Comparison of ENCODE assay signal across 28 cellular contexts in the genomic region with DNA sequence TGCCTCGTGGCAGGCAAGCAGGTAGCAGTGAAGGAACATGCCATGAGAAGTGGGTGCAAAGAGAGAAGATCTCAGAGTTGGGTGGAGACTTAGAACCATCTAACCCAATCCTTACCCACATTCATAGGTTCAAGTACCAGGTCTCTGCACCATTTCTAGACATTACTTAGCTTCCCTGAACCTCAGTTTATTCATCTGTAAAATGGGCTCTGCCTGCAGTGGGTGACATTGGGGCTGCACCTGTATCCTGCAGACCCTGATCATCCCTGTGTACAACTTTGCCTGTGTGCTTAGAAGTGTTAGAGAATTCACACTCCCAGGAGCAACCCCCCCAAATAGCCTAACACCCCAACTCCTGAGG.
"Had no signal": no experiment of that assay in that cellular context is flagged by ENCODE, and none has a peak within 500 bp of the region (broad histone marks: within the 10 kb centered on the region; RNA-seq: fewer than 3 reads in every experiment).

No MANE protein-coding gene starts in this region.

- H3K9me3 ChIP-seq: esophagus muscularis mucosa, gastroesophageal sphincter, heart left ventricle, left lung, mucosa of descending colon, neutrophil, pancreas, thyroid gland had no signal

- ATAC-seq: foreskin keratinocyte; gastroesophageal sphincter; left lung; naive thymus-derived CD4-positive, alpha-beta T cell; sciatic nerve; stimulated activated naive CD8-positive, alpha-beta T cell treated with anti-CD3 and anti-CD28 coated beads, Interleukin-15, amount 100 ng/mL, for 72 hours had no signal

- H3K27ac ChIP-seq: dorsolateral prefrontal cortex, epithelial cell of prostate, esophagus muscularis mucosa, foreskin keratinocyte, gastroesophageal sphincter, heart left ventricle, left lung, neutrophil, thyroid gland had no signal

- H3K27ac Mint-ChIP-seq: naive thymus-derived CD4-positive, alpha-beta T cell; nephron progenitor cell; stimulated activated naive CD8-positive, alpha-beta T cell treated with anti-CD3 and anti-CD28 coated beads, Interleukin-15, amount 100 ng/mL, for 72 hours; type B pancreatic cell had no signal

- H3K36me3 Mint-ChIP-seq: mesothelial cell of epicardium; naive thymus-derived CD4-positive, alpha-beta T cell; type B pancreatic cell had no signal

- H3K4me1 Mint-ChIP-seq: naive thymus-derived CD4-positive, alpha-beta T cell; stimulated activated naive CD8-positive, alpha-beta T cell treated with anti-CD3 and anti-CD28 coated beads, Interleukin-15, amount 100 ng/mL, for 72 hours had no signal

- H3K9me3 Mint-ChIP-seq: mesothelial cell of epicardium; nephron progenitor cell; stimulated activated naive CD8-positive, alpha-beta T cell treated with anti-CD3 and anti-CD28 coated beads, Interleukin-15, amount 100 ng/mL, for 72 hours; type B pancreatic cell had no signal

- H3K27me3 ChIP-seq: esophagus muscularis mucosa, gastroesophageal sphincter, heart left ventricle, left lung, neutrophil, pancreas, thyroid gland had no signal

- H3K36me3 ChIP-seq: esophagus muscularis mucosa, gastroesophageal sphincter, heart left ventricle, left lung, neutrophil, pancreas, thyroid gland had no signal

- H3K4me3 ChIP-seq: dorsolateral prefrontal cortex, esophagus muscularis mucosa, gastroesophageal sphincter, heart left ventricle, left lung, mucosa of descending colon, pancreas, smooth muscle cell, thyroid gland had no signal

- H3K4me1 ChIP-seq: foreskin keratinocyte, left lung had no signal

- H3K4me3 Mint-ChIP-seq: mesothelial cell of epicardium; naive thymus-derived CD4-positive, alpha-beta T cell; nephron progenitor cell; stimulated activated naive CD8-positive, alpha-beta T cell treated with anti-CD3 and anti-CD28 coated beads, Interleukin-15, amount 100 ng/mL, for 72 hours; type B pancreatic cell had no signal

- DNase-seq: cerebellar nuclear complex; dorsolateral prefrontal cortex; effector CD4-positive, alpha-beta T cell; foreskin keratinocyte; hippocampal formation; left lung; mesenchymal stem cell; naive thymus-derived CD4-positive, alpha-beta T cell; nephron progenitor cell; retina; stimulated activated CD4-positive, alpha-beta T cell treated with anti-CD3 and anti-CD28 coated beads, Interleukin-12 subunit alpha, Interleukin-12 subunit beta, amount 100 ng/mL, for 4 hours; stimulated activated CD4-positive, alpha-beta T cell treated with anti-CD3 and anti-CD28 coated beads, Interleukin-1b, Interleukin-23, amount 100 ng/mL, for 48 hours; stimulated activated CD4-positive, alpha-beta T cell treated with anti-CD3 and anti-CD28 coated beads, Interleukin-4, amount 100 ng/mL, for 1 hour; stimulated activated CD8-positive, alpha-beta memory T cell treated with anti-CD3 and anti-CD28 coated beads, Interleukin-4, amount 100 ng/mL, for 48 hours; stimulated activated naive CD4-positive, alpha-beta T cell; stimulated activated naive CD8-positive, alpha-beta T cell treated with anti-CD3 and anti-CD28 coated beads, Interleukin-15, amount 100 ng/mL, for 72 hours; thyroid gland had no signal
